ENCODE assay signal across 9 cellular contexts in genomic region chr11:108224908-108225786, GRCh38. TPM values are rescaled to one million over a fixed set of nuclear protein-coding genes. Genes with fewer than 3 reads are reported as not detected.
DNase-seq lines count a peak whose midpoint lies in the region; ATAC-seq, FAIRE-seq and TF ChIP-seq lines count a peak whose summit lies in the region.
"Had no signal": no experiment of that assay in that cellular context is flagged by ENCODE, and none has a peak within 500 bp of the region (broad histone marks: within the 10 kb centered on the region; RNA-seq: fewer than 3 reads in every experiment).

No MANE protein-coding gene starts in this region.

- RAD21 ChIA-PET in HCT116 (lab: Charles Lee; ENCODE audit: low non-redundant PET in 1 of 2, low total read pairs in 2 of 2, uncharacterized antibody in 2 of 2, unreplicated experiment in 2 of 2): no interaction called here

- no peak overlapping the region for H3K27ac ChIP-seq in A549
- H3K27ac ChIP-seq in HCT116 (ENCODE audit: low read depth, low read length): no peak overlapping the region
- no peak overlapping the region for H3K27ac ChIP-seq in HepG2 (ENCODE audit: extremely low read length, insufficient read depth, low read length)
- H3K27ac ChIP-seq: SJSA1 had no signal

- no peak overlapping the region for H3K27ac Mint-ChIP-seq in activated CD8-positive, alpha-beta T cell treated with anti-CD3 and anti-CD28 coated beads for 36 hours

- H3K79me2 ChIP-seq in HCT116 (ENCODE audit: insufficient read depth, low read length) (peaks cover 60% of the 10 kb centered on the region), HepG2 (ENCODE audit: insufficient read depth, low read length) (peaks cover 63% of the 10 kb centered on the region)

- peaks cover 23% of the 10 kb centered on the region; the same call in 2 of the 3 replicates for H3K4me1 ChIP-seq in A549
- H3K4me1 ChIP-seq in HCT116 (ENCODE audit: control insufficient read depth in 1 of 2, insufficient read depth in 2 of 2, low read length in 2 of 2): peaks cover 6 to 22% of the 10 kb centered on the region in 2 experiments; a peak in 3 of 4 replicates
- H3K4me1 ChIP-seq in HepG2 (ENCODE audit: insufficient read depth, low read length): peaks cover 37% of the 10 kb centered on the region

- TF ChIP-seq EP300 in A549 (IDR thresholded peaks at IDR 0.05): no peak
- no peak for TF ChIP-seq EP300 in HepG2 (IDR thresholded peaks at IDR 0.05; ENCODE audit: low read depth in 2 of 2, low read length in 2 of 2)
- no peak for TF ChIP-seq EP300 in HepG2 (CRISPR knock-in tag; IDR thresholded peaks at IDR 0.05; ENCODE audit: borderline replicate concordance)

- no peak for TF ChIP-seq POLR2A in A549 (IDR thresholded peaks at IDR 0.05; ENCODE audit: low read length)
- TF ChIP-seq POLR2A in HCT116 (IDR thresholded peaks at IDR 0.05; ENCODE audit: borderline replicate concordance, extremely low read depth, insufficient read depth, insufficient read length): no peak
- no peak for TF ChIP-seq POLR2A in HepG2 (IDR thresholded peaks at IDR 0.05; ENCODE audit: insufficient read depth in 1 of 2, low read depth in 2 of 2, low read length in 2 of 2)

- BruUV-seq in HCT116 (replicated peaks; lab: Mats Ljungman, UMichigan) (no TSS peak), HepG2 (replicated peaks; lab: Mats Ljungman, UMichigan) (no TSS peak)

- no peak for FAIRE-seq in A549 (lab: Jason Lieb, UNC)
- no peak for FAIRE-seq in HepG2 (lab: Jason Lieb, UNC)

- in situ Hi-C loops in HepG2 (cut with HindIII; ENCODE audit: extremely low pct_ligation_motif_present, low pct_unique_long_range_greater_than_20kb): no loop called here

- H3K4me3 ChIP-seq in A549 (no peak overlapping the region), HCT116 (replicated peaks in 1 of 2; ENCODE audit: low read depth in 1 of 2, low read length in 2 of 2) (no peak overlapping the region), HepG2 (replicated peaks in 1 of 3; ENCODE audit: insufficient read depth in 1 of 3, low read depth in 2 of 3, low read length in 3 of 3) (peak overlapping the region in 2 of 3 experiments; percentile 5 to 91; a peak in 3 of 6 replicates)
- H3K4me3 ChIP-seq: SJSA1 had no signal

- no peaks in the 10 kb centered on the region for H3K9me2 ChIP-seq in HCT116 (ENCODE audit: insufficient read depth)

- H3K4me3 Mint-ChIP-seq in activated CD8-positive, alpha-beta T cell treated with anti-CD3 and anti-CD28 coated beads for 36 hours: no peak overlapping the region

- H3K27me3 Mint-ChIP-seq in activated CD8-positive, alpha-beta T cell treated with anti-CD3 and anti-CD28 coated beads for 36 hours: no peaks in the 10 kb centered on the region

- H3K9me3 ChIP-seq in A549 (no peaks in the 10 kb centered on the region), HCT116 (ENCODE audit: control insufficient read depth in 1 of 2, insufficient read depth in 1 of 2, low read depth in 1 of 2, low read length in 2 of 2) (no peaks in the 10 kb centered on the region), HepG2 (ENCODE audit: low read length) (no peaks in the 10 kb centered on the region)
- H3K9me3 ChIP-seq: SJSA1 had no signal

- POLR2A ChIA-PET in A549 (lab: Yijun Ruan, JAX): no interaction called here
- POLR2A ChIA-PET in HCT116 (lab: Charles Lee): no interaction called here
- POLR2A ChIA-PET in activated CD8-positive, alpha-beta T cell treated with anti-CD3 and anti-CD28 coated beads for 36 hours (lab: Charles Lee): interaction anchor here (0.6 to 3.4 kb wide), 9 partner anchors 12 to 478 kb away, joined by 3 to 35 read pairs (median 5); partner anchors contain the start of gene ACAT1
- POLR2A ChIA-PET in HepG2 (lab: Yijun Ruan, JAX): interaction anchor here (5.7 kb wide), 1 partner anchor 8 kb away, joined by 56 read pairs; no protein-coding TSS in a partner anchor

- DNase-seq in A549 (ENCODE audit: low read depth in 1 of 2, low spot score in 1 of 2) (no peak), HCT116 (ENCODE audit: low read depth, low spot score) (no peak), HepG2 (ENCODE audit: low spot score) (no peak), DMS79 (lab: John Stamatoyannopoulos, UW) (no peak), NCI-H2227 treated with DMSO at 0.1 percent for 48 hours (lab: John Stamatoyannopoulos, UW) (no peak)
- peak; percentile 62 for DNase-seq in activated CD8-positive, alpha-beta T cell treated with anti-CD3 and anti-CD28 coated beads for 36 hours

- H3K9ac ChIP-seq in HCT116 (ENCODE audit: low read length) (no peak overlapping the region), HepG2 (ENCODE audit: insufficient read depth, low read depth, low read length) (no peak overlapping the region)

- peaks cover 43% of the 10 kb centered on the region for H3K36me3 Mint-ChIP-seq in activated CD8-positive, alpha-beta T cell treated with anti-CD3 and anti-CD28 coated beads for 36 hours (ENCODE audit: low read depth)

- no peak overlapping the region for H2AFZ ChIP-seq in HCT116 (ENCODE audit: low read depth, low read length, poor library complexity, severe bottlenecking)
- no peak overlapping the region for H2AFZ ChIP-seq in HepG2 (ENCODE audit: low read length)

- H3K27me3 ChIP-seq in HCT116 (ENCODE audit: insufficient read depth, low read length) (no peaks in the 10 kb centered on the region), HepG2 (ENCODE audit: control insufficient read depth in 1 of 2, insufficient read depth in 2 of 2, low read length in 2 of 2) (peaks cover 0 to 2% of the 10 kb centered on the region in 2 experiments; a peak in 1 of 5 replicates)
- H3K27me3 ChIP-seq: SJSA1 had no signal

- TF ChIP-seq CTCF in A549 (IDR thresholded peaks at IDR 0.05): no peak
- no peak for TF ChIP-seq CTCF in HCT116 (IDR thresholded peaks at IDR 0.05 in 2 of 3, conservative IDR thresholded peaks at IDR 0.05 in 1 of 3; ENCODE audit: borderline replicate concordance in 1 of 3, insufficient read depth in 1 of 3, low read depth in 2 of 3, low read length in 2 of 3)
- TF ChIP-seq CTCF in activated CD8-positive, alpha-beta T cell treated with anti-CD3 and anti-CD28 coated beads for 36 hours (IDR thresholded peaks at IDR 0.05): no peak
- no peak for TF ChIP-seq CTCF in HepG2 (CRISPR knock-in tag; IDR thresholded peaks at IDR 0.05)

- H4K20me1 ChIP-seq in HCT116 (ENCODE audit: insufficient read depth) (no peaks in the 10 kb centered on the region; the same call in 1 of the 2 replicates), HepG2 (ENCODE audit: insufficient read depth, low read length) (no peaks in the 10 kb centered on the region)

- no peak for ATAC-seq in A549
- ATAC-seq in HCT116: no peak
- ATAC-seq in activated CD8-positive, alpha-beta T cell treated with anti-CD3 and anti-CD28 coated beads for 36 hours: no peak
- no peak for ATAC-seq in HepG2
- ATAC-seq in GM21367 (IDR thresholded peaks at IDR 0.05; ENCODE audit: unreplicated experiment): no peak
- no peak for ATAC-seq in GM21786 (IDR thresholded peaks at IDR 0.05; ENCODE audit: unreplicated experiment)

- intact Hi-C loops in HCT116 (cut with micrococcal nuclease): no loop called here
- intact Hi-C loops in activated CD8-positive, alpha-beta T cell treated with anti-CD3 and anti-CD28 coated beads for 36 hours (cut with micrococcal nuclease): loop anchor here (1.0 to 10.0 kb wide), 3 partner anchors 77 to 400 kb away; partner anchors contain the start of gene POGLUT3
- intact Hi-C loops in HepG2 (cut with micrococcal nuclease; ENCODE audit: unreplicated experiment): loop anchor here (5.0 kb wide), 2 partner anchors 103 to 422 kb away; partner anchors contain the start of gene ACAT1

- no peaks in the 10 kb centered on the region for H3K9me3 Mint-ChIP-seq in activated CD8-positive, alpha-beta T cell treated with anti-CD3 and anti-CD28 coated beads for 36 hours

- CTCF ChIA-PET in A549 (lab: Yijun Ruan, JAX): no interaction called here
- CTCF ChIA-PET in HCT116 (lab: Charles Lee): no interaction called here
- CTCF ChIA-PET in activated CD8-positive, alpha-beta T cell treated with anti-CD3 and anti-CD28 coated beads for 36 hours (lab: Charles Lee): interaction anchor here (7.8 kb wide), 1 partner anchor 14 kb away, joined by 79 read pairs; no protein-coding TSS in a partner anchor
- CTCF ChIA-PET in HepG2 (lab: Yijun Ruan, JAX; ENCODE audit: low intra/inter-chr PET ratio, low total read pairs): no interaction called here

- 90% methylated on average over 14 of the region's 14 CpGs for WGBS in A549 (ENCODE audit: missing lambda C conversion rate)
- 94% methylated on average over 14 of the region's 14 CpGs for WGBS in HepG2 (ENCODE audit: low lambda C conversion rate)

- peak overlapping the region; percentile 82 for H3K4me2 ChIP-seq in A549
- peak overlapping the region; percentile 79; the same call in 1 of the 2 replicates for H3K4me2 ChIP-seq in HCT116 (ENCODE audit: low read length)
- H3K4me2 ChIP-seq in HepG2 (ENCODE audit: low read depth, low read length): peak overlapping the region; percentile 89

- no peak for TF ChIP-seq RAD21 in A549 (conservative IDR thresholded peaks at IDR 0.05 in 1 of 2, IDR thresholded peaks at IDR 0.05 in 1 of 2)
- no peak for TF ChIP-seq RAD21 in HCT116 (IDR thresholded peaks at IDR 0.05; ENCODE audit: low read depth)
- no peak for TF ChIP-seq RAD21 in HepG2 (CRISPR knock-in tag; IDR thresholded peaks at IDR 0.05)

- H3K36me3 ChIP-seq in HCT116 (ENCODE audit: control insufficient read depth in 1 of 2, insufficient read depth in 2 of 2, low read length in 2 of 2) (peaks cover 10 to 15% of the 10 kb centered on the region in 2 experiments; a peak in 3 of 4 replicates), HepG2 (replicated peaks in 1 of 2; ENCODE audit: control insufficient read depth in 1 of 2, insufficient read depth in 2 of 2, low read length in 2 of 2) (peaks cover 2 to 18% of the 10 kb centered on the region in 2 experiments; a peak in 4 of 5 replicates)
- H3K36me3 ChIP-seq: SJSA1 had no signal

- peaks cover 38% of the 10 kb centered on the region for H3K4me1 Mint-ChIP-seq in activated CD8-positive, alpha-beta T cell treated with anti-CD3 and anti-CD28 coated beads for 36 hours (ENCODE audit: low read depth)

RNA-seq across cellular contexts. Expression of gene ATM, which starts 2.3 kb away (rescaled TPM):
- polyA plus RNA-seq in A549 (2011; rRNA removed): 30.5 and 40.4 TPM in 2 replicates
- polyA plus RNA-seq in A549 (2012; cell fraction: cytosol; rRNA removed): 4.3 and 5.0 TPM in 2 replicates
- polyA plus RNA-seq in A549 (2012; cell fraction: nucleus; rRNA removed): 8.1 and 12.0 TPM in 2 replicates
- polyA plus RNA-seq in A549 (2017; fragmentation: RNase III; extraction: RNeasy Plus Mini Kit Qiagen cat#74134 plus additional on column Dnase treatment): 13.5 to 15.6 TPM (median 14.7 TPM) in 3 replicates
- polyA minus RNA-seq in A549 (2011; rRNA and poly(A)+ RNA removed): 56.0 and 81.3 TPM in 2 replicates
- total RNA-seq in HCT116 (2021; ENCODE audit: unreplicated experiment): 32.2 TPM
- 7.4 and 7.8 TPM in 2 replicates for polyA plus RNA-seq in HCT116 (2012)
- 10 to 100 TPM; 75.8 to 77.5 TPM for total RNA-seq in activated CD8-positive, alpha-beta T cell treated with anti-CD3 and anti-CD28 coated beads for 36 hours
- 61.1 and 71.6 TPM in 2 replicates for total RNA-seq in HepG2 (2016; rRNA removed; fragmentation: Illumina TruSeq; extraction: Trizol)
- total RNA-seq in HepG2 (2016; cell fraction: cytosol; rRNA removed; fragmentation: Illumina TruSeq; extraction: Trizol; ENCODE audit: low read depth): 43.6 and 66.5 TPM in 2 replicates
- total RNA-seq in HepG2 (2016; cell fraction: insoluble cytoplasmic fraction; rRNA removed; fragmentation: Illumina TruSeq; extraction: Trizol): 64.7 and 69.5 TPM in 2 replicates
- total RNA-seq in HepG2 (2016; cell fraction: membrane; rRNA removed; fragmentation: Illumina TruSeq; extraction: Trizol): 41.9 and 47.7 TPM in 2 replicates
- total RNA-seq in HepG2 (2016; cell fraction: nucleus; rRNA removed; fragmentation: Illumina TruSeq; extraction: Trizol): 142 and 164 TPM in 2 replicates
- 39.5 and 40.0 TPM in 2 replicates for polyA plus RNA-seq in HepG2 (2011; rRNA removed)
- polyA plus RNA-seq in HepG2 (2011; cell fraction: cytosol; rRNA removed): 11.0 and 21.3 TPM in 2 replicates
- polyA plus RNA-seq in HepG2 (2011; cell fraction: nucleus; rRNA removed): 67.8 and 83.9 TPM in 2 replicates
- 24.1 and 34.9 TPM in 2 replicates for polyA plus RNA-seq in HepG2 (2012)
- 2.1 and 2.6 TPM in 2 replicates for polyA plus RNA-seq in HepG2 (2016; cell fraction: cytosol; fragmentation: Illumina TruSeq; extraction: Trizol; ENCODE audit: low read depth)
- 35.5 and 37.3 TPM in 2 replicates for polyA plus RNA-seq in HepG2 (2016; cell fraction: insoluble cytoplasmic fraction; fragmentation: Illumina TruSeq; extraction: Trizol; ENCODE audit: low read depth)
- 4.3 and 5.2 TPM in 2 replicates for polyA plus RNA-seq in HepG2 (2016; cell fraction: membrane; fragmentation: Illumina TruSeq; extraction: Trizol; ENCODE audit: low read depth)
- polyA plus RNA-seq in HepG2 (2016; cell fraction: nucleus; fragmentation: Illumina TruSeq; extraction: Trizol; ENCODE audit: insufficient read depth, low read depth): 118 and 119 TPM in 2 replicates
- polyA minus RNA-seq in HepG2 (2011; rRNA and poly(A)+ RNA removed; ENCODE audit: low replicate concordance): 51.6 and 65.8 TPM in 2 replicates
- polyA minus RNA-seq in HepG2 (2011; cell fraction: cytosol; rRNA and poly(A)+ RNA removed): 24.1 and 39.3 TPM in 2 replicates
- polyA minus RNA-seq in HepG2 (2011; cell fraction: nucleus; rRNA and poly(A)+ RNA removed): 500 and 521 TPM in 2 replicates

RNA-seq across cellular contexts. Expression of gene NPAT, which starts 2.7 kb away (rescaled TPM):
- polyA plus RNA-seq in A549 (2011; rRNA removed): 8.0 and 9.3 TPM in 2 replicates
- 1.4 and 1.6 TPM in 2 replicates for polyA plus RNA-seq in A549 (2012; cell fraction: cytosol; rRNA removed)
- polyA plus RNA-seq in A549 (2012; cell fraction: nucleus; rRNA removed): 1.4 and 1.7 TPM in 2 replicates
- polyA plus RNA-seq in A549 (2017; fragmentation: RNase III; extraction: RNeasy Plus Mini Kit Qiagen cat#74134 plus additional on column Dnase treatment): 3.8 to 4.8 TPM (median 4.6 TPM) in 3 replicates
- 8.9 and 10.6 TPM in 2 replicates for polyA minus RNA-seq in A549 (2011; rRNA and poly(A)+ RNA removed)
- 14.9 TPM for total RNA-seq in HCT116 (2021; ENCODE audit: unreplicated experiment)
- polyA plus RNA-seq in HCT116 (2012): 1.9 and 3.5 TPM in 2 replicates
- total RNA-seq in activated CD8-positive, alpha-beta T cell treated with anti-CD3 and anti-CD28 coated beads for 36 hours: 10 to 100 TPM; 32.1 to 37.1 TPM
- total RNA-seq in HepG2 (2016; rRNA removed; fragmentation: Illumina TruSeq; extraction: Trizol): 11.2 and 16.8 TPM in 2 replicates
- 3.0 and 3.6 TPM in 2 replicates for total RNA-seq in HepG2 (2016; cell fraction: cytosol; rRNA removed; fragmentation: Illumina TruSeq; extraction: Trizol; ENCODE audit: low read depth)
- total RNA-seq in HepG2 (2016; cell fraction: insoluble cytoplasmic fraction; rRNA removed; fragmentation: Illumina TruSeq; extraction: Trizol): 11.0 and 16.0 TPM in 2 replicates
- 5.2 and 6.0 TPM in 2 replicates for total RNA-seq in HepG2 (2016; cell fraction: membrane; rRNA removed; fragmentation: Illumina TruSeq; extraction: Trizol)
- 14.8 and 18.0 TPM in 2 replicates for total RNA-seq in HepG2 (2016; cell fraction: nucleus; rRNA removed; fragmentation: Illumina TruSeq; extraction: Trizol)
- 3.5 and 4.4 TPM in 2 replicates for polyA plus RNA-seq in HepG2 (2011; rRNA removed)
- 1.6 and 2.5 TPM in 2 replicates for polyA plus RNA-seq in HepG2 (2011; cell fraction: cytosol; rRNA removed)
- 4.4 and 4.5 TPM in 2 replicates for polyA plus RNA-seq in HepG2 (2011; cell fraction: nucleus; rRNA removed)
- 3.2 and 4.8 TPM in 2 replicates for polyA plus RNA-seq in HepG2 (2012)
- polyA plus RNA-seq in HepG2 (2016; cell fraction: cytosol; fragmentation: Illumina TruSeq; extraction: Trizol; ENCODE audit: low read depth): 0.24 and 0.34 TPM in 2 replicates
- polyA plus RNA-seq in HepG2 (2016; cell fraction: insoluble cytoplasmic fraction; fragmentation: Illumina TruSeq; extraction: Trizol; ENCODE audit: low read depth): 10.1 TPM in 2 replicates
- polyA plus RNA-seq in HepG2 (2016; cell fraction: membrane; fragmentation: Illumina TruSeq; extraction: Trizol; ENCODE audit: low read depth): 0.60 and 0.72 TPM in 2 replicates
- polyA plus RNA-seq in HepG2 (2016; cell fraction: nucleus; fragmentation: Illumina TruSeq; extraction: Trizol; ENCODE audit: insufficient read depth, low read depth): 13.1 and 17.1 TPM in 2 replicates
- polyA minus RNA-seq in HepG2 (2011; rRNA and poly(A)+ RNA removed; ENCODE audit: low replicate concordance): 10.1 and 20.2 TPM in 2 replicates
- polyA minus RNA-seq in HepG2 (2011; cell fraction: cytosol; rRNA and poly(A)+ RNA removed): 6.4 and 7.4 TPM in 2 replicates
- 26.0 and 33.7 TPM in 2 replicates for polyA minus RNA-seq in HepG2 (2011; cell fraction: nucleus; rRNA and poly(A)+ RNA removed)

Comparison
In these comparisons a context has a peak if more than half of its experiments do, and no peak if none do; other contexts are left out.
1. H3K4me3 ChIP-seq: peak in HepG2 (2 of 3); none in A549 (single experiment) and HCT116 (0 of 2).
2. POLR2A ChIA-PET loops: an anchor here in activated CD8-positive, alpha-beta T cell treated with anti-CD3 and anti-CD28 coated beads for 36 hours (0.6 to 3.4 kb wide) and HepG2 (5.7 kb wide); none called in A549 and HCT116.
3. Of the 38 proteins assayed by ChIP-seq in both HepG2 and A549: peak only in HepG2: MAFK; only in A549: none; in both: none; in neither: 37.
4. Peak in every context shown above with its lines, with median percentiles within 50 percentile points of each other: H3K4me2 ChIP-seq.